In the genomic region with DNA sequence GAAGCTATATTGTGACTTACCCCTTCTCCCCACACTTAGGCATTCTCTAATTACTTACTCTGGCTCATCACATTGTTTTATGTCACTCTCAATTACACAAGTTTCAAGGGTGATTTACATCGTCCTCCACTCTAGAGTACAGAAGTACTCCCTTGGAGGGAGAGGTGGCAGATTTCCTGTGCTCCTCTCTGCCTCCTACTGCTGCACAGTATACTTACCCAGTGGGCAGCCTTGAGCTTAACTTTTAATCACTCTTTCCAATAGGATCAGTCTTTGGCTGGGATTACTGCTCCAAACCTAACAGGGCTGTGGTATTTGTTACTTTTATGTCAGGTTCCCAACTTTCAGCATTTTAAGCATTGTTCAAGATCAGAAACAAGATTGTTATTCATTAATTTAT, we compare ENCODE assay signal across 17 cellular contexts.
A peak's percentile ranks its signal among the peaks of the same experiment; 100 is the strongest.
DNase-seq lines count a peak whose midpoint lies in the region; ATAC-seq and TF ChIP-seq lines count a peak whose summit lies in the region.
"Had no signal": no experiment of that assay in that cellular context is flagged by ENCODE, and none has a peak within 500 bp of the region (broad histone marks: within the 10 kb centered on the region; RNA-seq: fewer than 3 reads in every experiment).

No MANE protein-coding gene starts in this region.

- no peaks in the 10 kb centered on the region for H4K20me1 ChIP-seq in H9 (ENCODE audit: control insufficient read depth, insufficient read depth, insufficient read length)
- H4K20me1 ChIP-seq: BLaER1 had no signal

- H3K36me3 ChIP-seq in Panc1 (ENCODE audit: control insufficient read depth, insufficient read depth, low read length) (no peaks in the 10 kb centered on the region), testis (ENCODE audit: low read depth, missing control alignments) (no peaks in the 10 kb centered on the region)
- H3K36me3 ChIP-seq: BLaER1, HAP-1 had no signal

- POLR2A ChIA-PET in Panc1 (lab: Charles Lee): no interaction called here

- DNase-seq in H9: no peak
- DNase-seq in Panc1 (ENCODE audit: low read depth, low spot score): no peak
- DNase-seq in epithelial cell of proximal tubule (ENCODE audit: low read depth): no peak
- DNase-seq in renal cortical epithelial cell (ENCODE audit: low read depth): peak; percentile 11
- no peak for DNase-seq in activated CD4-positive, alpha-beta T cell treated with anti-CD3 and anti-CD28 coated beads, Interleukin-2, amount 50 U/mL, for 1 hour
- DNase-seq in activated CD4-positive, alpha-beta T cell treated with anti-CD3 and anti-CD28 coated beads, Interleukin-2, amount 50 U/mL, for 48 hours: no peak
- no peak for DNase-seq in testis
- DNase-seq: CD8-positive, alpha-beta memory T cell; DMS153; EL; NCI-H1436; NCI-H2081 treated with DMSO at 0.1 percent for 48 hours; NCI-H446; SHP77 treated with DMSO at 0.1 percent for 48 hours had no signal

- intact Hi-C loops in Panc1 (cut with micrococcal nuclease; ENCODE audit: unreplicated experiment): no loop called here
- intact Hi-C loops in testis (cut with DNase I; ENCODE audit: low total_unique reads): no loop called here

- no peak overlapping the region for H4K91ac ChIP-seq in H9 (ENCODE audit: insufficient read length, low read depth, low read length)

- no peaks in the 10 kb centered on the region for H3K79me1 ChIP-seq in H9 (ENCODE audit: insufficient read depth, low read depth, low read length, poor library complexity, severe bottlenecking)

- whole genome bisulfite sequencing in H9 (ENCODE audit: extremely low coverage, insufficient read length, low lambda C conversion rate): no CpG with 5 or more reads among the region's 1 CpG
- 53 to 79% methylated on average over 1 of the region's 1 CpG for WGBS in testis, 2 donors

- no peak overlapping the region for H2BK20ac ChIP-seq in H9 (ENCODE audit: low read depth, low read length, poor library complexity, severe bottlenecking)

- H3K23me2 ChIP-seq in H9 (ENCODE audit: insufficient read length, low read depth, low read length, poor library complexity, severe bottlenecking): no peaks in the 10 kb centered on the region

- H2BK5ac ChIP-seq in H9 (ENCODE audit: insufficient read length, low read length): no peak overlapping the region

- H3K9me3 ChIP-seq in H9 (ENCODE audit: control insufficient read depth, low read depth, low read length) (no peaks in the 10 kb centered on the region), Panc1 (ENCODE audit: control insufficient read depth, insufficient read depth, low read depth, low read length) (no peaks in the 10 kb centered on the region), testis (no peaks in the 10 kb centered on the region)
- H3K9me3 ChIP-seq: BLaER1, HAP-1 had no signal

- no peak overlapping the region for H2AFZ ChIP-seq in H9 (ENCODE audit: low read length)

- CTCF ChIA-PET in Panc1 (lab: Charles Lee): no interaction called here

- H4K8ac ChIP-seq in H9 (replicated peaks; ENCODE audit: insufficient read length, low read depth, low read length): no peak overlapping the region

- no peak overlapping the region for H2BK15ac ChIP-seq in H9 (ENCODE audit: low read depth, low read length)

- H4K5ac ChIP-seq in H9 (ENCODE audit: insufficient read length, low read depth, low read length): no peak overlapping the region

- H3K4me2 ChIP-seq in H9 (ENCODE audit: insufficient read depth, insufficient read length, low read length): no peak overlapping the region
- H3K4me2 ChIP-seq: BLaER1 had no signal

- H3K18ac ChIP-seq in H9 (ENCODE audit: insufficient read length, low read depth, low read length): no peak overlapping the region

- no peak overlapping the region for H2BK120ac ChIP-seq in H9 (ENCODE audit: low read depth, low read length, poor library complexity, severe bottlenecking)

- no peak overlapping the region for H2BK12ac ChIP-seq in H9 (ENCODE audit: insufficient read length, low read depth, low read length)

- no peaks in the 10 kb centered on the region; the same call in 1 of the 2 replicates for H3K27me3 Mint-ChIP-seq in H9 (ENCODE audit: low read depth)
- H3K27me3 Mint-ChIP-seq: CD8-positive, alpha-beta memory T cell; IgD-negative memory B cell had no signal

- H3K27me3 ChIP-seq in H9 (ENCODE audit: insufficient read depth, low read length) (no peaks in the 10 kb centered on the region), Panc1 (ENCODE audit: control insufficient read depth, insufficient read depth, low read length) (no peaks in the 10 kb centered on the region), testis (no peaks in the 10 kb centered on the region)
- H3K27me3 ChIP-seq: BLaER1 had no signal

- H3K79me2 ChIP-seq in H9 (ENCODE audit: insufficient read depth, low read length): no peaks in the 10 kb centered on the region

- H3K36me3 Mint-ChIP-seq in H9 (ENCODE audit: insufficient read depth in 1 of 3, low read depth in 3 of 3): no peaks in the 10 kb centered on the region
- H3K36me3 Mint-ChIP-seq: CD8-positive, alpha-beta memory T cell; IgD-negative memory B cell had no signal

- in situ Hi-C loops in Panc1 (cut with HindIII; ENCODE audit: low pct_unique_long_range_greater_than_20kb, low sequenced_read_pairs): no loop called here

- no peak overlapping the region for H2AK5ac ChIP-seq in H9 (ENCODE audit: insufficient read length, low read length)

- no peak overlapping the region for H3K23ac ChIP-seq in H9 (ENCODE audit: insufficient read length, low read depth, low read length)

- peak; percentile 26; the same call in 2 of the 3 replicates for TF ChIP-seq CTCF in H9 (conservative IDR thresholded peaks at IDR 0.05)
- peak; percentile 25 for TF ChIP-seq CTCF in Panc1 (IDR thresholded peaks at IDR 0.05)
- TF ChIP-seq CTCF in epithelial cell of proximal tubule (conservative IDR thresholded peaks at IDR 0.05; ENCODE audit: low read depth, low read length): peak; percentile 30
- no peak for TF ChIP-seq CTCF in testis (IDR thresholded peaks at IDR 0.05)

- no peak overlapping the region for H3K27ac Mint-ChIP-seq in H9
- H3K27ac Mint-ChIP-seq: CD8-positive, alpha-beta memory T cell; IgD-negative memory B cell had no signal

- H3K9ac ChIP-seq in H9 (ENCODE audit: extremely low read depth, insufficient read length, low read length): no peak overlapping the region
- H3K9ac ChIP-seq: BLaER1 had no signal

- no peak overlapping the region for H3K14ac ChIP-seq in H9 (ENCODE audit: insufficient read depth, low read length)

- H3K4me3 ChIP-seq in Panc1 (ENCODE audit: low read depth in 2 of 2, low read length in 2 of 2) (no peak overlapping the region), epithelial cell of proximal tubule (ENCODE audit: low read depth, low read length) (no peak overlapping the region), testis (no peak overlapping the region)
- H3K4me3 ChIP-seq: BLaER1, HAP-1 had no signal

- H3K4me1 ChIP-seq in H9 (ENCODE audit: insufficient read depth, low read length) (no peaks in the 10 kb centered on the region), Panc1 (ENCODE audit: control insufficient read depth, insufficient read depth, low read length) (no peaks in the 10 kb centered on the region), testis (no peaks in the 10 kb centered on the region)
- H3K4me1 ChIP-seq: BLaER1, HAP-1 had no signal

- BruUV-seq in Panc1 (replicated peaks; lab: Mats Ljungman, UMichigan): no TSS peak

- H3K9me3 Mint-ChIP-seq in H9: no peaks in the 10 kb centered on the region
- H3K9me3 Mint-ChIP-seq: IgD-negative memory B cell had no signal

- H3K27ac ChIP-seq in H9 (ENCODE audit: insufficient read length, low read depth, low read length) (no peak overlapping the region), Panc1 (ENCODE audit: low read length) (no peak overlapping the region), testis (no peak overlapping the region)
- H3K27ac ChIP-seq: BLaER1 had no signal

- no peak overlapping the region for H3K56ac ChIP-seq in H9 (ENCODE audit: insufficient read length, low read depth, low read length)

- no peak overlapping the region for H3T11ph ChIP-seq in H9 (ENCODE audit: low read length)

- no peak overlapping the region for H3K4ac ChIP-seq in H9 (ENCODE audit: low read depth, low read length)

- H3K4me1 Mint-ChIP-seq in H9: 0 out of 4 replicates have a peak, but pooled peaks cover 0 to 2% of the 10 kb centered on the region in 2 experiments
- H3K4me1 Mint-ChIP-seq: CD8-positive, alpha-beta memory T cell; IgD-negative memory B cell had no signal

- no peak for TF ChIP-seq POLR2A in testis (IDR thresholded peaks at IDR 0.05)

- no peak overlapping the region for H3K4me3 Mint-ChIP-seq in H9
- H3K4me3 Mint-ChIP-seq: CD8-positive, alpha-beta memory T cell; IgD-negative memory B cell had no signal

- no peak for ATAC-seq in Panc1

Comparison
In these comparisons a context has a peak if more than half of its experiments do, and no peak if none do; other contexts are left out.
1. CTCF ChIP-seq: peak in H9 (single experiment), Panc1 (single experiment) and epithelial cell of proximal tubule (single experiment); none in testis (0 of 3).